In genomic region chr6:68636710-68637470, GRCh38 we compare ENCODE assay signal across 11 cellular contexts. TPM values are rescaled to one million over a fixed set of nuclear protein-coding genes. Genes with fewer than 3 reads are reported as not detected.
DNase-seq lines count a peak whose midpoint lies in the region; ATAC-seq and TF ChIP-seq lines count a peak whose summit lies in the region.
"Had no signal": no experiment of that assay in that cellular context is flagged by ENCODE, and none has a peak within 500 bp of the region (broad histone marks: within the 10 kb centered on the region; RNA-seq: fewer than 3 reads in every experiment).

No MANE protein-coding gene starts in this region.

- DNase-seq in right cardiac atrium (no peak), Right ventricle myocardium inferior (ENCODE audit: missing footprints) (no peak), dorsolateral prefrontal cortex (no peak), neural crest cell (ENCODE audit: low read depth, low spot score) (no peak), NCI-H748 treated with DMSO at 0.1 percent for 48 hours (lab: John Stamatoyannopoulos, UW) (no peak)
- no peak for DNase-seq in CD8-positive, alpha-beta memory T cell
- DNase-seq: activated naive CD8-positive, alpha-beta T cell treated with anti-CD3 and anti-CD28 coated beads, Interleukin-2, amount 10 ng/mL, durations not matched to agents 7 days and 5 days; effector CD4-positive, alpha-beta T cell; NCI-H226 had no signal

- no peak overlapping the region for H3K27ac Mint-ChIP-seq in neural crest cell (ENCODE audit: unreplicated experiment)
- H3K27ac Mint-ChIP-seq in CD8-positive, alpha-beta memory T cell = no peak overlapping the region
- H3K27ac Mint-ChIP-seq: activated naive CD8-positive, alpha-beta T cell treated with anti-CD3 and anti-CD28 coated beads, Interleukin-2, amount 10 ng/mL, durations not matched to agents 7 days and 5 days had no signal

- peaks cover 57% of the 10 kb centered on the region for H3K4me1 Mint-ChIP-seq in neural crest cell
- H3K4me1 Mint-ChIP-seq in CD8-positive, alpha-beta memory T cell = peaks cover 18 to 32% (median 30%) of the 10 kb centered on the region in 3 donors

- no peaks in the 10 kb centered on the region for H3K36me3 ChIP-seq in urinary bladder (ENCODE audit: insufficient read depth)
- H3K36me3 ChIP-seq in CD8-positive, alpha-beta memory T cell (ENCODE audit: insufficient read depth, low read length) = no peaks in the 10 kb centered on the region

- intact Hi-C loops in right cardiac atrium (cut with DNase I) (loop anchor here in 3 of 4 donors (5.0 to 10.0 kb wide), 2 partner anchors 140 to 328 kb away; no protein-coding TSS in a partner anchor), Right ventricle myocardium inferior (cut with DNase I) (loop anchor here (5.0 kb wide), 2 partner anchors 330 to 1470 kb away; no protein-coding TSS in a partner anchor), dorsolateral prefrontal cortex (cut with DNase I) (loop anchor here in 1 of 2 donors (5.0 to 10.0 kb wide), 4 partner anchors 75 to 1502 kb away; no protein-coding TSS in a partner anchor)

- H3K27me3 Mint-ChIP-seq in neural crest cell (ENCODE audit: low read depth) = peaks cover 84% of the 10 kb centered on the region
- H3K27me3 Mint-ChIP-seq in CD8-positive, alpha-beta memory T cell = peaks cover 17 to 46% of the 10 kb centered on the region in 2 donors

- peak overlapping the region; percentile 98 for H3K4me3 Mint-ChIP-seq in neural crest cell
- H3K4me3 Mint-ChIP-seq in CD8-positive, alpha-beta memory T cell = peak overlapping the region in 3 of 7 donors; percentile 27 to 32 (median 29)

- TF ChIP-seq CTCF in dorsolateral prefrontal cortex (IDR thresholded peaks at IDR 0.05 in 54 of 56, conservative IDR thresholded peaks at IDR 0.05 in 2 of 56; ENCODE audit: low read depth in 1 of 56, partially characterized antibody in 56 of 56) = peak in 1 of 56 donors; percentile 2
- no peak for TF ChIP-seq CTCF in neural crest cell (conservative IDR thresholded peaks at IDR 0.05)

- no peaks in the 10 kb centered on the region for H3K36me3 Mint-ChIP-seq in neural crest cell (ENCODE audit: low read depth)
- H3K36me3 Mint-ChIP-seq in CD8-positive, alpha-beta memory T cell = peaks cover 0 to 3% (median 0%) of the 10 kb centered on the region in 3 donors
- H3K36me3 Mint-ChIP-seq: activated naive CD8-positive, alpha-beta T cell treated with anti-CD3 and anti-CD28 coated beads, Interleukin-2, amount 10 ng/mL, durations not matched to agents 7 days and 5 days had no signal

- POLR2A ChIA-PET in CD8-positive, alpha-beta memory T cell (lab: Charles Lee) = no interaction called here

- no peak for ATAC-seq in right cardiac atrium
- ATAC-seq in Right ventricle myocardium inferior = no peak
- no peak for ATAC-seq in HG02885 (IDR thresholded peaks at IDR 0.05; ENCODE audit: poor library complexity, unreplicated experiment)

- 46% methylated on average over 6 of the region's 6 CpGs for WGBS in right cardiac atrium
- WGBS in urinary bladder = 46% methylated on average over 6 of the region's 6 CpGs

- H3K27ac ChIP-seq in right cardiac atrium (ENCODE audit: low read length) (no peak overlapping the region), dorsolateral prefrontal cortex (peak overlapping the region; percentile 55 to 99 (median 97)), urinary bladder (ENCODE audit: low read depth) (no peak overlapping the region)
- no peak overlapping the region for H3K27ac ChIP-seq in CD8-positive, alpha-beta memory T cell (ENCODE audit: low read depth, low read length)

- H3K27me3 ChIP-seq in right cardiac atrium (ENCODE audit: control insufficient read depth, insufficient read depth) (no peaks in the 10 kb centered on the region), dorsolateral prefrontal cortex (no peaks in the 10 kb centered on the region)
- H3K27me3 ChIP-seq in CD8-positive, alpha-beta memory T cell (ENCODE audit: insufficient read depth, low read length, poor library complexity, severe bottlenecking) = peaks cover 6% of the 10 kb centered on the region

- CTCF ChIA-PET in CD8-positive, alpha-beta memory T cell (lab: Charles Lee) = no interaction called here

- H3K9me3 Mint-ChIP-seq in neural crest cell = no peaks in the 10 kb centered on the region
- peaks cover 0 to 11% (median 2%) of the 10 kb centered on the region in 5 donors for H3K9me3 Mint-ChIP-seq in CD8-positive, alpha-beta memory T cell
- H3K9me3 Mint-ChIP-seq: activated naive CD8-positive, alpha-beta T cell treated with anti-CD3 and anti-CD28 coated beads, Interleukin-2, amount 10 ng/mL, durations not matched to agents 7 days and 5 days had no signal

- H3K9me3 ChIP-seq in right cardiac atrium (ENCODE audit: control insufficient read depth, low read length) = no peaks in the 10 kb centered on the region
- no peaks in the 10 kb centered on the region for H3K9me3 ChIP-seq in CD8-positive, alpha-beta memory T cell (ENCODE audit: low read length)

- H3K4me1 ChIP-seq in right cardiac atrium (ENCODE audit: control insufficient read depth, insufficient read depth, low read length) (no peaks in the 10 kb centered on the region), urinary bladder (ENCODE audit: insufficient read depth) (no peaks in the 10 kb centered on the region)
- no peaks in the 10 kb centered on the region for H3K4me1 ChIP-seq in CD8-positive, alpha-beta memory T cell (ENCODE audit: insufficient read depth, low read length)

- H3K4me3 ChIP-seq in right cardiac atrium (ENCODE audit: low read length) (peak overlapping the region; percentile 92), dorsolateral prefrontal cortex (peak overlapping the region; percentile 66 to 96 (median 83)), urinary bladder (ENCODE audit: low read depth, low read length) (peak overlapping the region; percentile 34)
- no peak overlapping the region for H3K4me3 ChIP-seq in CD8-positive, alpha-beta memory T cell (ENCODE audit: low read length)

RNA-seq across cellular contexts. Expression of gene ADGRB3, which starts 1.8 kb away (rescaled TPM):
- total RNA-seq in right cardiac atrium (1 to 10 TPM; 1.5 to 2.6 (median 1.5) TPM), Right ventricle myocardium inferior (1.7 TPM), dorsolateral prefrontal cortex (100 to 1,000 TPM in 92 of 120 experiments, 10 to 100 TPM in 28; 64.3 to 152 (median 114) TPM), neural crest cell (5.0 and 5.1 TPM in 2 replicates), urinary bladder (29.4 TPM)
- polyA plus RNA-seq in right cardiac atrium (0.88 TPM), urinary bladder (4.7 TPM)
- not detected for total RNA-seq in CD8-positive, alpha-beta memory T cell
- polyA plus RNA-seq in CD8-positive, alpha-beta memory T cell = not detected
- total RNA-seq: activated naive CD8-positive, alpha-beta T cell treated with anti-CD3 and anti-CD28 coated beads, Interleukin-2, amount 10 ng/mL, durations not matched to agents 7 days and 5 days had no signal

Comparison
In these comparisons a context has a peak if more than half of its experiments do, and no peak if none do; other contexts are left out.
1. H3K27ac ChIP-seq: peak in dorsolateral prefrontal cortex (59 of 59); none in right cardiac atrium (single experiment), urinary bladder (single experiment) and CD8-positive, alpha-beta memory T cell (single experiment).